ENCODE assay signal across 8 cellular contexts in genomic region chr13:110561335-110562033, GRCh38. TPM values are rescaled to one million over a fixed set of nuclear protein-coding genes. Genes with fewer than 3 reads are reported as not detected.
DNase-seq lines count a peak whose midpoint lies in the region; ATAC-seq and TF ChIP-seq lines count a peak whose summit lies in the region.

Gene RAB20, minus strand, starts transcription at chr13:110561722. Its CDS starts 203 bp downstream, at chr13:110561519.

- peaks cover 18% of the 10 kb centered on the region in 2 donors for H3K4me1 Mint-ChIP-seq in effector memory CD8-positive, alpha-beta T cell (ENCODE audit: low read depth in 2 of 2)

- no peaks in the 10 kb centered on the region for H3K36me3 Mint-ChIP-seq in effector memory CD8-positive, alpha-beta T cell (ENCODE audit: insufficient read depth)

- peak within 1 kb of the TSS; percentile 90 to 96 for H3K4me3 Mint-ChIP-seq in effector memory CD8-positive, alpha-beta T cell

- DNase-seq in AG04450 (ENCODE audit: low read depth, low spot score) = peak; percentile 44
- peak; percentile 92 for DNase-seq in NCI-H774 (lab: John Stamatoyannopoulos, UW)
- peak; percentile 77 for DNase-seq in activated CD8-positive, alpha-beta memory T cell treated with anti-CD3 and anti-CD28 coated beads for 24 hours
- peak; percentile 19 to 28 (median 24) for DNase-seq in effector memory CD8-positive, alpha-beta T cell
- peak; percentile 94 for DNase-seq in mesenteric fat pad (ENCODE audit: low spot score)
- peak; percentile 3 for DNase-seq in stimulated activated CD8-positive, alpha-beta memory T cell treated with anti-CD3 and anti-CD28 coated beads, Interleukin-15, amount 100 ng/mL, for 24 hours (ENCODE audit: low read depth)

- ATAC-seq in GM18861 (IDR thresholded peaks at IDR 0.05; ENCODE audit: unreplicated experiment) (peak; percentile 78), HG03060 (IDR thresholded peaks at IDR 0.05; ENCODE audit: low read depth, unreplicated experiment) (peak; percentile 62)
- ATAC-seq in effector memory CD8-positive, alpha-beta T cell (replicated peaks) = peak; percentile 74

- peaks cover 12% of the 10 kb centered on the region for H3K9me3 ChIP-seq in AG04450 (ENCODE audit: control insufficient read depth, insufficient read depth, low read length)

- POLR2A ChIA-PET in AG04450 (lab: Yijun Ruan, JAX) = interaction anchor here (0.5 to 0.9 kb wide), 2 partner anchors 50 to 266 kb away, joined by 6 to 9 read pairs; no protein-coding TSS in a partner anchor

- TF ChIP-seq CTCF in AG04450 (IDR thresholded peaks at IDR 0.05; ENCODE audit: low read depth, low read length) = no peak

- H3K27me3 ChIP-seq in AG04450 (ENCODE audit: control insufficient read depth, insufficient read depth, low read length) = peaks cover 11% of the 10 kb centered on the region

- H3K27me3 Mint-ChIP-seq in effector memory CD8-positive, alpha-beta T cell = peaks cover 18 to 24% of the 10 kb centered on the region in 2 donors

- H3K27ac Mint-ChIP-seq in effector memory CD8-positive, alpha-beta T cell = peak within 1 kb of the TSS; percentile 41 to 68

- no peaks in the 10 kb centered on the region for H3K9me3 Mint-ChIP-seq in effector memory CD8-positive, alpha-beta T cell

- peak within 1 kb of the TSS; percentile 39 for H3K27ac ChIP-seq in AG04450 (ENCODE audit: low read depth, low read length)

- CTCF ChIA-PET in AG04450 (lab: Charles Lee) = interaction anchor here (0.6 kb wide), 1 partner anchor 1350 kb away, joined by 3 read pairs; no protein-coding TSS in a partner anchor

- peak within 1 kb of the TSS; percentile 77 for H3K4me3 ChIP-seq in AG04450 (ENCODE audit: low read depth, low read length)

RNA-seq across cellular contexts. Expression of gene RAB20, which starts in this region (rescaled TPM):
- 1.9 and 2.2 TPM in 2 replicates for polyA plus RNA-seq in AG04450 (2011; rRNA removed)
- 0.78 and 1.2 TPM in 2 replicates for polyA minus RNA-seq in AG04450 (2011; rRNA and poly(A)+ RNA removed)
- 61.6 TPM for total RNA-seq in mesenteric fat pad

Comparison
In these comparisons a context has a peak if more than half of its experiments do, and no peak if none do; other contexts are left out.
1. Peak in every context shown above with its lines: DNase-seq, ATAC-seq, H3K4me3 ChIP-seq and H3K27ac ChIP-seq.
2. DNase-seq: peak in every context shown above with its lines; median percentile 94 in mesenteric fat pad; 92 in NCI-H774; 77 in activated CD8-positive, alpha-beta memory T cell treated with anti-CD3 and anti-CD28 coated beads for 24 hours; 44 in AG04450; 24 in effector memory CD8-positive, alpha-beta T cell; 3 in stimulated activated CD8-positive, alpha-beta memory T cell treated with anti-CD3 and anti-CD28 coated beads, Interleukin-15, amount 100 ng/mL, for 24 hours.